Comparison of ENCODE assay signal across 9 cellular contexts in genomic region chr18:7116832-7117389, GRCh38. TPM values are rescaled to one million over a fixed set of nuclear protein-coding genes. Genes with fewer than 3 reads are reported as not detected.
DNase-seq lines count a peak whose midpoint lies in the region; ATAC-seq and TF ChIP-seq lines count a peak whose summit lies in the region.
"Had no signal": no experiment of that assay in that cellular context is flagged by ENCODE, and none has a peak within 500 bp of the region (broad histone marks: within the 10 kb centered on the region; RNA-seq: fewer than 3 reads in every experiment).

No MANE protein-coding gene starts in this region.

- peak overlapping the region; percentile 79 for H3K4me3 ChIP-seq in brain microvascular endothelial cell (ENCODE audit: low read depth, low read length)
- H3K4me3 ChIP-seq in kidney epithelial cell (ENCODE audit: low read depth, low read length), result peak overlapping the region; percentile 52
- peak overlapping the region; percentile 51 for H3K4me3 ChIP-seq in suprapubic skin

- peak; percentile 17 for DNase-seq in NCI-H345 (lab: John Stamatoyannopoulos, UW)
- no peak for DNase-seq in NCI-H345 treated with DMSO at 0.1 percent for 48 hours (lab: John Stamatoyannopoulos, UW; ENCODE audit: unreplicated experiment)
- DNase-seq in brain microvascular endothelial cell, result no peak
- no peak for DNase-seq in kidney epithelial cell (ENCODE audit: low read depth)
- DNase-seq in suprapubic skin (ENCODE audit: low spot score in 2 of 2), result no peak
- DNase-seq in GOT3 (lab: John Stamatoyannopoulos, UW), result no peak

- H3K36me3 ChIP-seq in brain microvascular endothelial cell (replicated peaks) (no peaks in the 10 kb centered on the region), kidney epithelial cell (ENCODE audit: control insufficient read depth, insufficient read depth, low read length) (no peaks in the 10 kb centered on the region), suprapubic skin (no peaks in the 10 kb centered on the region)

- H3K27me3 ChIP-seq in brain microvascular endothelial cell (replicated peaks) (no peaks in the 10 kb centered on the region), kidney epithelial cell (ENCODE audit: control insufficient read depth, insufficient read depth, low read length) (peaks cover 8% of the 10 kb centered on the region), suprapubic skin (peaks cover 69% of the 10 kb centered on the region)

- no peak overlapping the region for H3K27ac ChIP-seq in brain microvascular endothelial cell
- H3K27ac ChIP-seq in suprapubic skin, result no peak overlapping the region

- WGBS in suprapubic skin, result under 1% methylated on average over 29 of the region's 61 CpGs

- no peak for TF ChIP-seq POLR2A in suprapubic skin (IDR thresholded peaks at IDR 0.05)

- peaks cover 24% of the 10 kb centered on the region for H3K4me1 ChIP-seq in suprapubic skin

- H3K9me3 ChIP-seq in suprapubic skin, result no peaks in the 10 kb centered on the region

- no peak for TF ChIP-seq EP300 in suprapubic skin (IDR thresholded peaks at IDR 0.05)

- ATAC-seq in GM19463 (IDR thresholded peaks at IDR 0.05; ENCODE audit: unreplicated experiment), result no peak
- no peak for ATAC-seq in GM19324 (IDR thresholded peaks at IDR 0.05; ENCODE audit: low FRiP score, unreplicated experiment)

- TF ChIP-seq CTCF in brain microvascular endothelial cell (IDR thresholded peaks at IDR 0.05; ENCODE audit: low read depth, low read length, missing control alignments) (peak; percentile 4), kidney epithelial cell (IDR thresholded peaks at IDR 0.05; ENCODE audit: insufficient read depth, low read length, poor library complexity, severe bottlenecking) (no peak), suprapubic skin (IDR thresholded peaks at IDR 0.05) (no peak)

- in situ Hi-C loops in brain microvascular endothelial cell (cut with HindIII; ENCODE audit: low pct_ligation_motif_present, low sequenced_read_pairs), result no loop called here

RNA-seq across cellular contexts. Expression of gene LAMA1, which starts 0.7 kb away (rescaled TPM):
- total RNA-seq in kidney epithelial cell (29.5 and 36.6 TPM in 2 replicates), suprapubic skin (1 to 10 TPM in 3 of 4 donors, under 1 TPM in 1; 0.83 to 3.2 (median 1.4) TPM)
- total RNA-seq: A673 had no signal
